ENCODE assay signal across 1 cellular context in genomic region chr4:78057135-78057599, GRCh38.
TF ChIP-seq lines count a peak whose summit lies in the region.

TSS of gene FRAS1 (plus strand) at chr4:78057323. CDS start at chr4:78058010, 687 bp downstream.

TF ChIP-seq in HepG2, 621 proteins besides CTCF, POLR2A, EP300 and RAD21 (continued from another document and continues in another):
- TF ChIP-seq ZBTB26 (CRISPR knock-in tag; IDR thresholded peaks at IDR 0.05; ENCODE audit: borderline replicate concordance) (no peak), LRRFIP1 (CRISPR knock-in tag; conservative IDR thresholded peaks at IDR 0.05) (no peak), HNRNPK (IDR thresholded peaks at IDR 0.05; ENCODE audit: low read depth, low read length, poor library complexity, severe bottlenecking) (no peak), ZSCAN12 (CRISPR knock-in tag; IDR thresholded peaks at IDR 0.05) (no peak), EHMT2 (IDR thresholded peaks at IDR 0.05; ENCODE audit: borderline replicate concordance, low read depth, low read length) (no peak), CREB1 (IDR thresholded peaks at IDR 0.05) (no peak), CREB1 (CRISPR knock-in tag; IDR thresholded peaks at IDR 0.05) (no peak; the same call in 1 of the 2 replicates), ZUFSP (CRISPR knock-in tag; IDR thresholded peaks at IDR 0.05; ENCODE audit: borderline replicate concordance) (no peak), XBP1 (CRISPR knock-in tag; IDR thresholded peaks at IDR 0.05) (no peak), FUBP1 (CRISPR knock-in tag; IDR thresholded peaks at IDR 0.05; ENCODE audit: borderline replicate concordance) (no peak), ZSCAN22 (CRISPR knock-in tag; IDR thresholded peaks at IDR 0.05) (no peak), KAT2B (IDR thresholded peaks at IDR 0.05; ENCODE audit: borderline replicate concordance, low read depth, low read length) (no peak), ZBTB40 (IDR thresholded peaks at IDR 0.05) (no peak), ZBTB40 (CRISPR knock-in tag; IDR thresholded peaks at IDR 0.05) (no peak), ZXDC (CRISPR knock-in tag; IDR thresholded peaks at IDR 0.05) (no peak), ZKSCAN5 (CRISPR knock-in tag; IDR thresholded peaks at IDR 0.05) (no peak), ZNF777 (CRISPR knock-in tag; IDR thresholded peaks at IDR 0.05) (no peak; the same call in 1 of the 2 replicates), HDAC6 (IDR thresholded peaks at IDR 0.05; ENCODE audit: low read depth, low read length) (no peak), GATAD1 (CRISPR knock-in tag; IDR thresholded peaks at IDR 0.05) (no peak), GATAD2A (CRISPR knock-in tag; IDR thresholded peaks at IDR 0.05) (no peak; the same call in 1 of the 2 replicates), GTF3A (CRISPR knock-in tag; conservative IDR thresholded peaks at IDR 0.05) (no peak), ZNF672 (CRISPR knock-in tag; IDR thresholded peaks at IDR 0.05) (0 out of 2 replicates have a peak, but pooled peaks have one; percentile 52), DR1 (CRISPR knock-in tag; IDR thresholded peaks at IDR 0.05) (no peak; the same call in 1 of the 2 replicates), ZMAT5 (CRISPR knock-in tag; IDR thresholded peaks at IDR 0.05; ENCODE audit: borderline replicate concordance, low read depth) (no peak), ZNF143 (CRISPR knock-in tag; IDR thresholded peaks at IDR 0.05) (peak; percentile 34; the same call in 1 of the 2 replicates), ZNF770 (CRISPR knock-in tag; IDR thresholded peaks at IDR 0.05) (peak; percentile 14; the same call in 1 of the 2 replicates), ZNF431 (CRISPR knock-in tag; IDR thresholded peaks at IDR 0.05; ENCODE audit: borderline replicate concordance, low read depth) (no peak), MXI1 (IDR thresholded peaks at IDR 0.05; ENCODE audit: borderline replicate concordance, low read depth, low read length) (no peak), NCOA2 (CRISPR knock-in tag; IDR thresholded peaks at IDR 0.05) (0 out of 2 replicates have a peak, but pooled peaks have one; percentile 7), TEAD2 (CRISPR knock-in tag; IDR thresholded peaks at IDR 0.05) (no peak)
